ENCODE assay signal across 8 cellular contexts in the genomic region with DNA sequence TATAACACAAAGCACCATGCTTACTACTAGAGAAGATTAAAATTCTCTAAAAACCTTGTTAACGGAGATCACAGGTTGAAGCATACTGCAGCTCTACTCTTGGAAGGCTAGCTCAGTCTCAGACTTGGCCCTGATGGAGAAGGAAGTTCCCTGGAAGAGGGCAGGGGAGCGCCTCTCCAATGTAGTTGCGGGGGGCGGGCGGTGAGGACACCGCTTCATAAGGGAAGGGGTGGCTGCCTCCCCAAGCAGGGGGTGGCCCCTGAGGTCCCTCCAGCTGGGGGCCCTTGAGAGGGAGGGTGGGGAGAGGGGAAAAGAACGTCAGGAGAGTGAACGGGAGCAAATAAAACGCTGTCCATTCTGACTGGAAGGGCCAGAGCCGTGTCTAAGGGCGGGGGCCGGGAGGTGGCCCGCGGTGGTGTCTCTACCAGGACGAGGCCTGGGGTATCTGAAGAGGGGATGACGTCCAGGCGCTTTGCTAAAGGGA. TPM values are rescaled to one million over a fixed set of nuclear protein-coding genes. Genes with fewer than 3 reads are reported as not detected.
DNase-seq lines count a peak whose midpoint lies in the region; ATAC-seq and TF ChIP-seq lines count a peak whose summit lies in the region.

No MANE protein-coding gene starts in this region.

- peaks cover 37% of the 10 kb centered on the region for H4K20me1 ChIP-seq in neural progenitor cell (ENCODE audit: low read depth)

- no peak for TF ChIP-seq CTCF in neural progenitor cell (IDR thresholded peaks at IDR 0.05)

- no peaks in the 10 kb centered on the region for H3K9me3 Mint-ChIP-seq in neural progenitor cell

- H3K4me3 Mint-ChIP-seq in neural progenitor cell = no peak overlapping the region

- H2AFZ ChIP-seq in neural progenitor cell (replicated peaks) = peak overlapping the region; percentile 97

- H3K79me2 ChIP-seq in neural progenitor cell (ENCODE audit: low read depth) = peaks cover 42% of the 10 kb centered on the region

- peak overlapping the region; percentile 81 for H3K27ac ChIP-seq in SJSA1
- H3K27ac ChIP-seq in neural progenitor cell = peak overlapping the region; percentile 94

- peak overlapping the region; percentile 99 for H3K27ac Mint-ChIP-seq in neural progenitor cell

- H3K27me3 ChIP-seq in SJSA1 (replicated peaks) (no peaks in the 10 kb centered on the region), neural progenitor cell (no peaks in the 10 kb centered on the region)

- ATAC-seq in GM18907 (IDR thresholded peaks at IDR 0.05; ENCODE audit: unreplicated experiment) = peak; percentile 10
- ATAC-seq in HG03571 (IDR thresholded peaks at IDR 0.05; ENCODE audit: unreplicated experiment) = peak; percentile 28

- no peaks in the 10 kb centered on the region for H3K36me3 Mint-ChIP-seq in neural progenitor cell

- peak in 9 of 14 donors; percentile 65 to 89 (median 80) for DNase-seq in C1 segment of cervical spinal cord (lab: John Stamatoyannopoulos, UW)
- DNase-seq in SJSA1 (ENCODE audit: low read depth in 1 of 2, low spot score in 2 of 2) = peak in 1 of 2 experiments; percentile 45
- DNase-seq in fibroblast of peridontal ligament (ENCODE audit: extremely low read depth) = peak; percentile 41
- DNase-seq in neural progenitor cell (ENCODE audit: low spot score) = peak; percentile 44
- DNase-seq in A172 (ENCODE audit: low spot score) = no peak
- DNase-seq in T1000 (lab: John Stamatoyannopoulos, UW) = no peak

- peaks cover 2% of the 10 kb centered on the region for H3K27me3 Mint-ChIP-seq in neural progenitor cell (ENCODE audit: insufficient read depth, low read depth)

- peak overlapping the region; percentile 84 for H3K4me2 ChIP-seq in neural progenitor cell

- no peaks in the 10 kb centered on the region for H3K9me3 ChIP-seq in SJSA1 (replicated peaks)
- no peaks in the 10 kb centered on the region for H3K9me3 ChIP-seq in neural progenitor cell (ENCODE audit: low read depth)

- H3K9ac ChIP-seq in neural progenitor cell = peak overlapping the region; percentile 91

- H3K4me1 ChIP-seq in SJSA1 (replicated peaks) (peaks cover 14% of the 10 kb centered on the region), neural progenitor cell (peaks cover 34% of the 10 kb centered on the region)

- H3K4me1 Mint-ChIP-seq in neural progenitor cell = peaks cover 8% of the 10 kb centered on the region

- H3K4me3 ChIP-seq in SJSA1 (peak overlapping the region; percentile 76), neural progenitor cell (peak overlapping the region; percentile 79)

- H3F3A ChIP-seq in neural progenitor cell (ENCODE audit: low read depth) = peaks cover 31% of the 10 kb centered on the region

- H3K36me3 ChIP-seq in SJSA1 = peaks cover 6% of the 10 kb centered on the region; the same call in 1 of the 2 replicates
- H3K36me3 ChIP-seq in neural progenitor cell = no peaks in the 10 kb centered on the region

RNA-seq across cellular contexts. Expression of gene USP47, which starts 0.6 kb away (rescaled TPM):
- 64.9 and 67.6 TPM in 2 replicates for total RNA-seq in SJSA1 (2014; rRNA removed; shearing (Covaris generic))
- 55.1 and 71.7 TPM in 2 replicates for total RNA-seq in neural progenitor cell (ENCODE audit: low replicate concordance)
- 66.5 and 80.7 TPM in 2 replicates for total RNA-seq in A172 (2014; rRNA removed; shearing (Covaris generic))

Comparison
In these comparisons a context has a peak if more than half of its experiments do, and no peak if none do; other contexts are left out.
1. DNase-seq: peak in C1 segment of cervical spinal cord (9 of 14), fibroblast of peridontal ligament (single experiment) and neural progenitor cell (single experiment); none in A172 (single experiment) and T1000 (single experiment).